In the genomic region with DNA sequence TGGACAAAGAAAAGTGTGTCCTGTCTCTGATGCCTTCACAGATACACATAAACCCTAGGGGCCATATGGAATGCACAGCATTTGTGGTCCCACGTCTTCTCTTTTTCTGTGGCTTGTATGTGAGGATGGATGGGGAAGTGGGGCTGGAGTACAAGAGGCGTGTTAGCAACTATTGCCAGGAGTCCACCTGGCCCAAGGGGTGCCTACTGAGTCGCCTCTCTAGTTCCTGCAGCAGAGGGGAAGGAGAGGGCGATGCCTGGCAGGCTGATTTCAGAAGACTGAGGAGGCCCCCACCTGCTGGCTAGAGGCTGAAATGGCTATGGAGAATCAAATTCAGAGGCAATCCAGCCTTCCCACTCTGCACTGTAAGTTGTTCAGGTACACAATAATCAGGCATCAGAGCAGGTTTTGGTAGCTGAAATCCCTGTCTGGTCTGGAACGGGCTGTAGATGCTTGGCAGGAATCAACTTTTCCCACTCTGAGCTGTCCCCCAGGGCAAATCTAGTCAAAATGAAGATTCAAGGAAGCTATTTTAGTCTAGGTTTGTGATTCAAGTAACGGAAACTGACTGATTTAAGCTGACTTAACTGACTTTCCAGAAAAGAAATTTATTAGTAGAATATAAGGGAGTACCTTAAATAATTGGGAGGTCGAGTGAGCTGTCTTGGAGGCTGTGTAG, we compare ENCODE assay signal across 8 cellular contexts. TPM values are rescaled to one million over a fixed set of nuclear protein-coding genes. Genes with fewer than 3 reads are reported as not detected.
A peak's percentile ranks its signal among the peaks of the same experiment; 100 is the strongest.
DNase-seq lines count a peak whose midpoint lies in the region; ATAC-seq and TF ChIP-seq lines count a peak whose summit lies in the region.

No MANE protein-coding gene starts in this region.

- no peak overlapping the region for H2AK5ac ChIP-seq in H9 (ENCODE audit: insufficient read length, low read length)

- no peak overlapping the region for H3K18ac ChIP-seq in H9 (ENCODE audit: insufficient read length, low read depth, low read length)

- H3K9me3 ChIP-seq in H9 (ENCODE audit: control insufficient read depth, low read depth, low read length) (no peaks in the 10 kb centered on the region), mucosa of descending colon (no peaks in the 10 kb centered on the region)

- H3K4me3 ChIP-seq in mucosa of descending colon: no peak overlapping the region

- no peak overlapping the region for H3T11ph ChIP-seq in H9 (ENCODE audit: low read length)

- no peak overlapping the region for H3K27ac ChIP-seq in H9 (ENCODE audit: insufficient read length, low read depth, low read length)

- intact Hi-C loops in mucosa of descending colon (cut with DNase I, micrococcal nuclease): no loop called here

- no peak overlapping the region for H3K23ac ChIP-seq in H9 (ENCODE audit: insufficient read length, low read depth, low read length)

- H4K8ac ChIP-seq in H9 (replicated peaks; ENCODE audit: insufficient read length, low read depth, low read length): no peak overlapping the region

- H3K36me3 ChIP-seq in mucosa of descending colon (ENCODE audit: low read depth): no peaks in the 10 kb centered on the region

- DNase-seq in COLO829 (ENCODE audit: low spot score) (peak; percentile 63), H9 (peak; percentile 79), NCI-H460 (ENCODE audit: extremely low read depth, low read depth) (peak; percentile 30), ecto neural progenitor cell (ENCODE audit: low spot score) (peak; percentile 70), mucosa of descending colon (peak; percentile 71 to 79 (median 76))
- DNase-seq in activated CD4-positive, alpha-beta T cell treated with anti-CD3 and anti-CD28 coated beads, Interleukin-2, amount 50 U/mL, for 4 hours: peak; percentile 76
- peak; percentile 66 to 67 for DNase-seq in stimulated activated CD8-positive, alpha-beta memory T cell treated with anti-CD3 and anti-CD28 coated beads, Interleukin-7, amount 100 ng/mL, for 4 hours (ENCODE audit: low read depth in 2 of 2)

- H3K23me2 ChIP-seq in H9 (ENCODE audit: insufficient read length, low read depth, low read length, poor library complexity, severe bottlenecking): no peaks in the 10 kb centered on the region

- peaks cover 5 to 10% of the 10 kb centered on the region in 2 experiments for H3K9me3 Mint-ChIP-seq in H9

- H2BK5ac ChIP-seq in H9 (ENCODE audit: insufficient read length, low read length): no peak overlapping the region

- no peak overlapping the region for H2BK12ac ChIP-seq in H9 (ENCODE audit: insufficient read length, low read depth, low read length)

- WGBS in H9 (ENCODE audit: extremely low coverage, insufficient read length, low lambda C conversion rate): no CpG with 5 or more reads among the region's 7 CpGs

- H3K56ac ChIP-seq in H9 (ENCODE audit: insufficient read length, low read depth, low read length): no peak overlapping the region

- H2AFZ ChIP-seq in H9 (ENCODE audit: low read length): no peak overlapping the region

- H3K4ac ChIP-seq in H9 (ENCODE audit: low read depth, low read length): no peak overlapping the region

- H3K9ac ChIP-seq in H9 (ENCODE audit: extremely low read depth, insufficient read length, low read length): no peak overlapping the region

- no peaks in the 10 kb centered on the region for H3K79me2 ChIP-seq in H9 (ENCODE audit: insufficient read depth, low read length)

- no peak overlapping the region for H2BK20ac ChIP-seq in H9 (ENCODE audit: low read depth, low read length, poor library complexity, severe bottlenecking)

- no peak overlapping the region for H2BK120ac ChIP-seq in H9 (ENCODE audit: low read depth, low read length, poor library complexity, severe bottlenecking)

- H3K79me1 ChIP-seq in H9 (ENCODE audit: insufficient read depth, low read depth, low read length, poor library complexity, severe bottlenecking): no peaks in the 10 kb centered on the region

- H2BK15ac ChIP-seq in H9 (ENCODE audit: low read depth, low read length): no peak overlapping the region

- TF ChIP-seq CTCF in H9 (conservative IDR thresholded peaks at IDR 0.05) (peak; percentile 72), mucosa of descending colon (IDR thresholded peaks at IDR 0.05) (peak; percentile 37)

- H3K27ac Mint-ChIP-seq in H9: no peak overlapping the region; a peak in 1 of 7 replicates

- no peak overlapping the region for H4K5ac ChIP-seq in H9 (ENCODE audit: insufficient read length, low read depth, low read length)

- H4K91ac ChIP-seq in H9 (ENCODE audit: insufficient read length, low read depth, low read length): no peak overlapping the region

- H3K36me3 Mint-ChIP-seq in H9 (ENCODE audit: insufficient read depth in 1 of 3, low read depth in 3 of 3): peaks cover 0 to 3% (median 3%) of the 10 kb centered on the region in 3 experiments; a peak in 4 of 7 replicates

- no peaks in the 10 kb centered on the region for H3K27me3 ChIP-seq in H9 (ENCODE audit: insufficient read depth, low read length)

- peaks cover 9% of the 10 kb centered on the region in 2 experiments for H3K4me1 Mint-ChIP-seq in H9

- ATAC-seq in mucosa of descending colon (peak; percentile 90), GM18517 (IDR thresholded peaks at IDR 0.05; ENCODE audit: unreplicated experiment) (no peak)

- no peak overlapping the region for H3K14ac ChIP-seq in H9 (ENCODE audit: insufficient read depth, low read length)

- H3K4me2 ChIP-seq in H9 (ENCODE audit: insufficient read depth, insufficient read length, low read length): no peak overlapping the region

- peaks cover 8% of the 10 kb centered on the region for H3K27me3 Mint-ChIP-seq in H9 (ENCODE audit: low read depth)

- H3K4me3 Mint-ChIP-seq in H9: no peak overlapping the region

- H3K4me1 ChIP-seq in H9 (ENCODE audit: insufficient read depth, low read length) (no peaks in the 10 kb centered on the region; the same call in 1 of the 2 replicates), mucosa of descending colon (ENCODE audit: low read depth) (peaks cover 4% of the 10 kb centered on the region)

- no peaks in the 10 kb centered on the region for H4K20me1 ChIP-seq in H9 (ENCODE audit: control insufficient read depth, insufficient read depth, insufficient read length)

RNA-seq across cellular contexts. Expression of gene PPARD, which starts 14.9 kb away (rescaled TPM):
- total RNA-seq in H9 (2021) (11.7 and 13.9 TPM in 2 replicates), mucosa of descending colon (10 to 100 TPM; 44.4 to 66.7 (median 65.6) TPM)
- 1.7 and 2.1 TPM in 2 replicates for total RNA-seq in NCI-H460 (2014; rRNA removed; shearing (Covaris generic))
- polyA plus RNA-seq in NCI-H460 (2014; cell fraction: nucleus; rRNA removed): 1.5 and 2.3 TPM in 2 replicates

RNA-seq across cellular contexts. Expression of gene DEF6, which starts 29.9 kb away (rescaled TPM):
- total RNA-seq in H9 (2021) (5.4 and 5.6 TPM in 2 replicates), mucosa of descending colon (10 to 100 TPM in 2 of 3 donors, 1 to 10 TPM in 1; 7.4 to 15.1 (median 13.7) TPM)
- total RNA-seq in NCI-H460 (2014; rRNA removed; shearing (Covaris generic)): 2.1 and 2.7 TPM in 2 replicates
- 8.5 and 11.5 TPM in 2 replicates for polyA plus RNA-seq in NCI-H460 (2014; cell fraction: nucleus; rRNA removed)
